Comparison of ENCODE assay signal across 29 cellular contexts in the genomic region with DNA sequence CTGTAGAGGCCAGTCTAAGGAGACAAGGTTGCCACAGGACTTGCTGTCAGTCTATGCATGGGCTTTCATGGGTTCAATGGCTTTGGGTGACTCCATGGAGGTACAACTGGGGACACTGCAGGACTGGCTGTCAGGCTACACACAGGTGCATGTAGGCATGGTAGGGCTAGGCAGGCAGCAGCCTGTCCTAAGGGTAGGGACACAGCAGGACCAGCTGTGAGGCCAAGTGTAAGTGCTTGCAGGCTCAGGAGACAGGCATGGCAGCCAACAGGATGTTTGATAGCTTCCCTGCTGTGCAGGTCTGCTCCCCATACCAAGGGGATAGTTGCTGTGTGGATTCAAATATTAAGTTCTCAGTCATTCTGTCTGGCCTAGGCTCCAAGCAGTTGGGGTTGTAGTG.
"Had no signal": no experiment of that assay in that cellular context is flagged by ENCODE, and none has a peak within 500 bp of the region (broad histone marks: within the 10 kb centered on the region; RNA-seq: fewer than 3 reads in every experiment).

No MANE protein-coding gene starts in this region.

- H3K4me3 ChIP-seq: SJCRH30, SK-N-MC had no signal

- H3K27me3 ChIP-seq: brain microvascular endothelial cell, SJCRH30 had no signal

- H3K4me1 ChIP-seq: SJCRH30 had no signal

- FAIRE-seq: TTC549 had no signal

- DNase-seq: activated B cell treated with CpG ODN at 0.5 μM for 24 hours; activated CD4-positive, alpha-beta memory T cell treated with anti-CD3 and anti-CD28 coated beads for 36 hours; activated CD4-positive, alpha-beta T cell treated with anti-CD3 and anti-CD28 coated beads for 4 hours; activated CD4-positive, alpha-beta T cell treated with anti-CD3 and anti-CD28 coated beads, Interleukin-2, amount 50 U/mL, for 1 hour; activated CD4-positive, CD25-positive, alpha-beta regulatory T cell treated with anti-CD3 and anti-CD28 coated beads, Interleukin-2, amount 50 U/mL, for 72 hours; activated CD8-positive, alpha-beta memory T cell treated with anti-CD3 and anti-CD28 coated beads, Interleukin-2, amount 50 U/mL, for 4 hours; activated effector memory CD4-positive, alpha-beta T cell treated with Interleukin-2 at 50 U/mL for 16 hours; activated naive CD4-positive, alpha-beta T cell; activated naive CD4-positive, alpha-beta T cell treated with anti-CD3 and anti-CD28 coated beads, Interleukin-2, amount 50 U/mL, for 16 hours; activated naive CD8-positive, alpha-beta T cell treated with anti-CD3 and anti-CD28 coated beads for 36 hours; activated T-cell treated with anti-CD3 and anti-CD28 coated beads for 4 hours; activated T-cell treated with anti-CD3 and anti-CD28 coated beads, Interleukin-2, amount 50 U/mL, for 4 hours; amniotic stem cell; aorta; brain microvascular endothelial cell; central memory CD4-positive, alpha-beta T cell; KG1; NCI-H1092 treated with DMSO at 0.1 percent for 48 hours; NCI-H1417; NCI-H1694; NCI-H1930; NCI-H2081 treated with DMSO at 0.1 percent for 48 hours; NCI-H226; NCI-H446 treated with DMSO at 0.1 percent for 48 hours; NCI-H524; SHP77; SJCRH30 had no signal

- H3K27ac ChIP-seq: brain microvascular endothelial cell, SJCRH30, SK-N-MC had no signal

- H3K36me3 ChIP-seq: brain microvascular endothelial cell, SJCRH30 had no signal
